1 cellular context compared by ENCODE assay signal in genomic region chr7:151231964-151232271, GRCh38.
TF ChIP-seq lines count a peak whose summit lies in the region.

No MANE protein-coding gene starts in this region.

TF ChIP-seq in HEK293, 187 proteins besides CTCF, POLR2A, EP300 and RAD21 (continued from another document):
- TF ChIP-seq, protein P1, sequence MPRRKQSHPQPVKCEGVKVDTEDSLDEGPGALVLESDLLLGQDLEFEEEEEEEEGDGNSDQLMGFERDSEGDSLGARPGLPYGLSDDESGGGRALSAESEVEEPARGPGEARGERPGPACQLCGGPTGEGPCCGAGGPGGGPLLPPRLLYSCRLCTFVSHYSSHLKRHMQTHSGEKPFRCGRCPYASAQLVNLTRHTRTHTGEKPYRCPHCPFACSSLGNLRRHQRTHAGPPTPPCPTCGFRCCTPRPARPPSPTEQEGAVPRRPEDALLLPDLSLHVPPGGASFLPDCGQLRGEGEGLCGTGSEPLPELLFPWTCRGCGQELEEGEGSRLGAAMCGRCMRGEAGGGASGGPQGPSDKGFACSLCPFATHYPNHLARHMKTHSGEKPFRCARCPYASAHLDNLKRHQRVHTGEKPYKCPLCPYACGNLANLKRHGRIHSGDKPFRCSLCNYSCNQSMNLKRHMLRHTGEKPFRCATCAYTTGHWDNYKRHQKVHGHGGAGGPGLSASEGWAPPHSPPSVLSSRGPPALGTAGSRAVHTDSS (tag by site-specific recombination; IDR thresholded peaks at IDR 0.05) = no peak
- TF ChIP-seq SP7 (tag by site-specific recombination; IDR thresholded peaks at IDR 0.05) = no peak
- TF ChIP-seq ZNF146 (tag by site-specific recombination; IDR thresholded peaks at IDR 0.05) = no peak
- TF ChIP-seq ZBTB17 (tag by site-specific recombination; IDR thresholded peaks at IDR 0.05) = peak; percentile 39
- no peak for TF ChIP-seq ZNF133 (tag by site-specific recombination; IDR thresholded peaks at IDR 0.05)
- no peak for TF ChIP-seq GFI1B (tag by site-specific recombination; IDR thresholded peaks at IDR 0.05)
- 0 out of 2 replicates have a peak, but pooled peaks have one; percentile 10 for TF ChIP-seq ZNF561 (tag by site-specific recombination; IDR thresholded peaks at IDR 0.05; ENCODE audit: borderline replicate concordance)
- TF ChIP-seq ZNF501 (tag by site-specific recombination; IDR thresholded peaks at IDR 0.05) = peak; percentile 89; the same call in 1 of the 2 replicates
- TF ChIP-seq, protein P2, sequence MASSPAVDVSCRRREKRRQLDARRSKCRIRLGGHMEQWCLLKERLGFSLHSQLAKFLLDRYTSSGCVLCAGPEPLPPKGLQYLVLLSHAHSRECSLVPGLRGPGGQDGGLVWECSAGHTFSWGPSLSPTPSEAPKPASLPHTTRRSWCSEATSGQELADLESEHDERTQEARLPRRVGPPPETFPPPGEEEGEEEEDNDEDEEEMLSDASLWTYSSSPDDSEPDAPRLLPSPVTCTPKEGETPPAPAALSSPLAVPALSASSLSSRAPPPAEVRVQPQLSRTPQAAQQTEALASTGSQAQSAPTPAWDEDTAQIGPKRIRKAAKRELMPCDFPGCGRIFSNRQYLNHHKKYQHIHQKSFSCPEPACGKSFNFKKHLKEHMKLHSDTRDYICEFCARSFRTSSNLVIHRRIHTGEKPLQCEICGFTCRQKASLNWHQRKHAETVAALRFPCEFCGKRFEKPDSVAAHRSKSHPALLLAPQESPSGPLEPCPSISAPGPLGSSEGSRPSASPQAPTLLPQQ (tag by site-specific recombination; IDR thresholded peaks at IDR 0.05) = 0 out of 2 replicates have a peak, but pooled peaks have one; percentile 14
- no peak for TF ChIP-seq ZNF521 (tag by site-specific recombination; IDR thresholded peaks at IDR 0.05)
- TF ChIP-seq, protein P3, sequence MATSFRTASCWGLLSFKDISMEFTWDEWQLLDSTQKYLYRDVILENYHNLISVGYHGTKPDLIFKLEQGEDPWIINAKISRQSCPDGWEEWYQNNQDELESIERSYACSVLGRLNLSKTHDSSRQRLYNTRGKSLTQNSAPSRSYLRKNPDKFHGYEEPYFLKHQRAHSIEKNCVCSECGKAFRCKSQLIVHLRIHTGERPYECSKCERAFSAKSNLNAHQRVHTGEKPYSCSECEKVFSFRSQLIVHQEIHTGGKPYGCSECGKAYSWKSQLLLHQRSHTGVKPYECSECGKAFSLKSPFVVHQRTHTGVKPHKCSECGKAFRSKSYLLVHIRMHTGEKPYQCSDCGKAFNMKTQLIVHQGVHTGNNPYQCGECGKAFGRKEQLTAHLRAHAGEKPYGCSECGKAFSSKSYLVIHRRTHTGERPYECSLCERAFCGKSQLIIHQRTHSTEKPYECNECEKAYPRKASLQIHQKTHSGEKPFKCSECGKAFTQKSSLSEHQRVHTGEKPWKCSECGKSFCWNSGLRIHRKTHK (tag by site-specific recombination; IDR thresholded peaks at IDR 0.05) = no peak
- no peak for TF ChIP-seq SCRT2 (tag by site-specific recombination; IDR thresholded peaks at IDR 0.05)
- TF ChIP-seq, protein P4, sequence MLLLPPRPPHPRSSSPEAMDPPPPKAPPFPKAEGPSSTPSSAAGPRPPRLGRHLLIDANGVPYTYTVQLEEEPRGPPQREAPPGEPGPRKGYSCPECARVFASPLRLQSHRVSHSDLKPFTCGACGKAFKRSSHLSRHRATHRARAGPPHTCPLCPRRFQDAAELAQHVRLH (tag by site-specific recombination; IDR thresholded peaks at IDR 0.05) = no peak
- TF ChIP-seq ZNF514 (tag by site-specific recombination; IDR thresholded peaks at IDR 0.05) = no peak
- TF ChIP-seq ZNF549 (tag by site-specific recombination; IDR thresholded peaks at IDR 0.05) = no peak
- no peak for TF ChIP-seq ZNF37A (tag by site-specific recombination; IDR thresholded peaks at IDR 0.05)
- TF ChIP-seq, protein P5, sequence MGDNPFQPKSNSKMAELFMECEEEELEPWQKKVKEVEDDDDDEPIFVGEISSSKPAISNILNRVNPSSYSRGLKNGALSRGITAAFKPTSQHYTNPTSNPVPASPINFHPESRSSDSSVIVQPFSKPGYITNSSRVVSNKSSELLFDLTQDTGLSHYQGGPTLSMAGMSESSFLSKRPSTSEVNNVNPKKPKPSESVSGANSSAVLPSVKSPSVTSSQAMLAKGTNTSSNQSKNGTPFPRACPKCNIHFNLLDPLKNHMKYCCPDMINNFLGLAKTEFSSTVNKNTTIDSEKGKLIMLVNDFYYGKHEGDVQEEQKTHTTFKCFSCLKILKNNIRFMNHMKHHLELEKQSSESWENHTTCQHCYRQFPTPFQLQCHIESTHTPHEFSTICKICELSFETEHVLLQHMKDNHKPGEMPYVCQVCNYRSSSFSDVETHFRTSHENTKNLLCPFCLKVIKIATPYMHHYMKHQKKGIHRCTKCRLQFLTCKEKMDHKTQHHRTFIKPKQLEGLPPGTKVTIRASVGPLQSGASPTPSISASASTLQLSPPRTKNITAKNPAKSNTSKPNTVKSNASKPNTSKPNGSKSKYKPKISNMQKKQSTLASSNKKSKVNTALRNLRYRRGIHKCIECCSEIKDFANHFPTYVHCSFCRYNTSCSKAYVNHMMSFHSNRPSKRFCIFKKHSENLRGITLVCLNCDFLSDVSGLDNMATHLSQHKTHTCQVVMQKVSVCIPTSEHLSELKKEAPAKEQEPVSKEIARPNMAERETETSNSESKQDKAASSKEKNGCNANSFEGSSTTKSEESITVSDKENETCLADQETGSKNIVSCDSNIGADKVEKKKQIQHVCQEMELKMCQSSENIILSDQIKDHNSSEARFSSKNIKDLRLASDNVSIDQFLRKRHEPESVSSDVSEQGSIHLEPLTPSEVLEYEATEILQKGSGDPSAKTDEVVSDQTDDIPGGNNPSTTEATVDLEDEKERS (tag by site-specific recombination; IDR thresholded peaks at IDR 0.05) = no peak
- no peak for TF ChIP-seq AEBP2 (tag by site-specific recombination; IDR thresholded peaks at IDR 0.05; ENCODE audit: borderline replicate concordance)
- TF ChIP-seq ZNF529 (tag by site-specific recombination; IDR thresholded peaks at IDR 0.05; ENCODE audit: insufficient replicate concordance) = no peak
- TF ChIP-seq, protein P6, sequence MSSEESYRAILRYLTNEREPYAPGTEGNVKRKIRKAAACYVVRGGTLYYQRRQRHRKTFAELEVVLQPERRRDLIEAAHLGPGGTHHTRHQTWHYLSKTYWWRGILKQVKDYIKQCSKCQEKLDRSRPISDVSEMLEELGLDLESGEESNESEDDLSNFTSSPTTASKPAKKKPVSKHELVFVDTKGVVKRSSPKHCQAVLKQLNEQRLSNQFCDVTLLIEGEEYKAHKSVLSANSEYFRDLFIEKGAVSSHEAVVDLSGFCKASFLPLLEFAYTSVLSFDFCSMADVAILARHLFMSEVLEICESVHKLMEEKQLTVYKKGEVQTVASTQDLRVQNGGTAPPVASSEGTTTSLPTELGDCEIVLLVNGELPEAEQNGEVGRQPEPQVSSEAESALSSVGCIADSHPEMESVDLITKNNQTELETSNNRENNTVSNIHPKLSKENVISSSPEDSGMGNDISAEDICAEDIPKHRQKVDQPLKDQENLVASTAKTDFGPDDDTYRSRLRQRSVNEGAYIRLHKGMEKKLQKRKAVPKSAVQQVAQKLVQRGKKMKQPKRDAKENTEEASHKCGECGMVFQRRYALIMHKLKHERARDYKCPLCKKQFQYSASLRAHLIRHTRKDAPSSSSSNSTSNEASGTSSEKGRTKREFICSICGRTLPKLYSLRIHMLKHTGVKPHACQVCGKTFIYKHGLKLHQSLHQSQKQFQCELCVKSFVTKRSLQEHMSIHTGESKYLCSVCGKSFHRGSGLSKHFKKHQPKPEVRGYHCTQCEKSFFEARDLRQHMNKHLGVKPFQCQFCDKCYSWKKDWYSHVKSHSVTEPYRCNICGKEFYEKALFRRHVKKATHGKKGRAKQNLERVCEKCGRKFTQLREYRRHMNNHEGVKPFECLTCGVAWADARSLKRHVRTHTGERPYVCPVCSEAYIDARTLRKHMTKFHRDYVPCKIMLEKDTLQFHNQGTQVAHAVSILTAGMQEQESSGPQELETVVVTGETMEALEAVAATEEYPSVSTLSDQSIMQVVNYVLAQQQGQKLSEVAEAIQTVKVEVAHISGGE (tag by site-specific recombination; conservative IDR thresholded peaks at IDR 0.05; ENCODE audit: low read depth) = no peak
